12 cellular contexts compared by ENCODE assay signal in genomic region chr6:70289299-70289698, GRCh38. TPM values are rescaled to one million over a fixed set of nuclear protein-coding genes. Genes with fewer than 3 reads are reported as not detected.
A peak's percentile ranks its signal among the peaks of the same experiment; 100 is the strongest.
DNase-seq lines count a peak whose midpoint lies in the region; ATAC-seq and TF ChIP-seq lines count a peak whose summit lies in the region.
"Had no signal": no experiment of that assay in that cellular context is flagged by ENCODE, and none has a peak within 500 bp of the region (broad histone marks: within the 10 kb centered on the region; RNA-seq: fewer than 3 reads in every experiment).

No MANE protein-coding gene starts in this region.

- in situ Hi-C loops in brain microvascular endothelial cell (cut with HindIII; ENCODE audit: low pct_ligation_motif_present, low sequenced_read_pairs) = no loop called here

- H3K36me3 ChIP-seq in brain microvascular endothelial cell (replicated peaks) (no peaks in the 10 kb centered on the region), mesendoderm (ENCODE audit: control insufficient read depth, insufficient read depth, low read length) (no peaks in the 10 kb centered on the region)
- H3K36me3 ChIP-seq: left lung had no signal

- H3K79me2 ChIP-seq in mesendoderm (ENCODE audit: control insufficient read depth, insufficient read depth, low read length) = no peaks in the 10 kb centered on the region
- H3K79me2 ChIP-seq: parathyroid adenoma had no signal

- H2AK5ac ChIP-seq in mesendoderm (ENCODE audit: low read length) = no peak overlapping the region

- no peak overlapping the region for H2BK120ac ChIP-seq in mesendoderm (ENCODE audit: low read depth, low read length)

- no peak overlapping the region for H4K5ac ChIP-seq in mesendoderm (ENCODE audit: low read length)

- H3K4ac ChIP-seq in mesendoderm (ENCODE audit: low read depth, low read length) = no peak overlapping the region

- DNase-seq in GM10266 (ENCODE audit: extremely low spot score) (no peak), brain microvascular endothelial cell (no peak), mesendoderm (peak; percentile 46), AG08395 (ENCODE audit: low spot score) (no peak), superior temporal gyrus (ENCODE audit: extremely low spot score) (no peak)
- DNase-seq in stimulated activated naive CD8-positive, alpha-beta T cell treated with anti-CD3 and anti-CD28 coated beads, Interleukin-15, Interleukin-2, amounts not matched to agents 100 U/mL and 50 U/mL, for 24 hours = no peak
- DNase-seq: cortex of kidney, left lung, NCI-H69, T-cell had no signal

- H3K4me1 ChIP-seq in mesendoderm (ENCODE audit: control insufficient read depth, low read depth, low read length) = no peaks in the 10 kb centered on the region
- H3K4me1 ChIP-seq: left lung, parathyroid adenoma had no signal

- H4K8ac ChIP-seq in mesendoderm (ENCODE audit: low read depth, low read length) = no peak overlapping the region

- no peak overlapping the region for H3K23ac ChIP-seq in mesendoderm (ENCODE audit: low read length)

- no peak overlapping the region for H3K4me3 ChIP-seq in brain microvascular endothelial cell (ENCODE audit: low read depth, low read length)
- no peak overlapping the region for H3K4me3 ChIP-seq in mesendoderm (ENCODE audit: low read length)
- H3K4me3 ChIP-seq: left lung had no signal

- H3K4me2 ChIP-seq in mesendoderm (ENCODE audit: low read length) = no peak overlapping the region

- no peak for ATAC-seq in stimulated activated naive CD8-positive, alpha-beta T cell treated with anti-CD3 and anti-CD28 coated beads, Interleukin-15, Interleukin-2, amounts not matched to agents 100 U/mL and 50 U/mL, for 24 hours
- ATAC-seq: left lung, T-cell had no signal

- H3K79me1 ChIP-seq in mesendoderm (ENCODE audit: low read length) = no peaks in the 10 kb centered on the region

- no peak overlapping the region for H2BK15ac ChIP-seq in mesendoderm (replicated peaks; ENCODE audit: low read depth)

- no peak overlapping the region for H2BK5ac ChIP-seq in mesendoderm (ENCODE audit: low read length)

- no peak overlapping the region for H3K18ac ChIP-seq in mesendoderm (ENCODE audit: low read length)

- TF ChIP-seq CTCF in GM10266 (IDR thresholded peaks at IDR 0.05; ENCODE audit: control insufficient read depth, insufficient read depth, low read depth, missing control alignments) = peak; percentile 4
- TF ChIP-seq CTCF in LNCAP (IDR thresholded peaks at IDR 0.05) = peak; percentile 30; the same call in 1 of the 2 replicates
- TF ChIP-seq CTCF in brain microvascular endothelial cell (IDR thresholded peaks at IDR 0.05; ENCODE audit: low read depth, low read length, missing control alignments) = peak; percentile 30

- no peak overlapping the region for H3K56ac ChIP-seq in mesendoderm (ENCODE audit: low read length)

- 100% methylated on average over 1 of the region's 2 CpGs for WGBS in mesendoderm (ENCODE audit: extremely low coverage, insufficient coverage, low lambda C conversion rate)

- H3K9ac ChIP-seq in mesendoderm (ENCODE audit: low read length) = no peak overlapping the region
- H3K9ac ChIP-seq: parathyroid adenoma had no signal

- H3K27ac ChIP-seq in brain microvascular endothelial cell = no peak overlapping the region
- H3K27ac ChIP-seq in mesendoderm (ENCODE audit: low read depth, low read length) = no peak overlapping the region
- H3K27ac ChIP-seq: left lung, parathyroid adenoma had no signal

- H3K27me3 ChIP-seq in brain microvascular endothelial cell (replicated peaks) = peaks cover 8% of the 10 kb centered on the region
- no peaks in the 10 kb centered on the region for H3K27me3 ChIP-seq in mesendoderm (ENCODE audit: insufficient read depth, low read length, poor library complexity)

RNA-seq across cellular contexts. Expression of gene COL9A1, which starts 13.6 kb away (rescaled TPM):
- polyA plus RNA-seq in mesendoderm (2013, experiment 1 of 2) = 2.1 TPM
- 2.3 TPM for polyA plus RNA-seq in mesendoderm (2013, experiment 2 of 2)
